15 cellular contexts compared by ENCODE assay signal in genomic region chr21:31878831-31879230, GRCh38. TPM values are rescaled to one million over a fixed set of nuclear protein-coding genes. Genes with fewer than 3 reads are reported as not detected.
A peak's percentile ranks its signal among the peaks of the same experiment; 100 is the strongest.
DNase-seq lines count a peak whose midpoint lies in the region; ATAC-seq and TF ChIP-seq lines count a peak whose summit lies in the region.
"Had no signal": no experiment of that assay in that cellular context is flagged by ENCODE, and none has a peak within 500 bp of the region (broad histone marks: within the 10 kb centered on the region; RNA-seq: fewer than 3 reads in every experiment).

No MANE protein-coding gene starts in this region.

- TF ChIP-seq CTCF in chondrocyte (IDR thresholded peaks at IDR 0.05) (no peak), mesothelial cell of epicardium (IDR thresholded peaks at IDR 0.05; ENCODE audit: unreplicated experiment) (no peak), upper lobe of right lung (IDR thresholded peaks at IDR 0.05) (no peak)

- H3K27me3 ChIP-seq in upper lobe of right lung = peaks cover 16% of the 10 kb centered on the region

- H3K27ac Mint-ChIP-seq in chondrocyte (ENCODE audit: unreplicated experiment) (peak overlapping the region; percentile 9), mesothelial cell of epicardium (peak overlapping the region; percentile 73)
- H3K27ac Mint-ChIP-seq: IgD-negative memory B cell had no signal

- intact Hi-C loops in upper lobe of right lung (cut with DNase I) = no loop called here

- H3K4me1 ChIP-seq in upper lobe of right lung = peaks cover 1% of the 10 kb centered on the region

- H3K27ac ChIP-seq in upper lobe of right lung = no peak overlapping the region
- H3K27ac ChIP-seq: HL-60 had no signal

- H3K36me3 Mint-ChIP-seq in chondrocyte (ENCODE audit: low read depth) (no peaks in the 10 kb centered on the region), mesothelial cell of epicardium (peaks cover 5% of the 10 kb centered on the region)

- no peak overlapping the region for H3K4me3 ChIP-seq in upper lobe of right lung

- no peaks in the 10 kb centered on the region for H3K27me3 Mint-ChIP-seq in chondrocyte (ENCODE audit: low read depth)
- H3K27me3 Mint-ChIP-seq in mesothelial cell of epicardium (ENCODE audit: low read depth) = no peaks in the 10 kb centered on the region

- no peaks in the 10 kb centered on the region for H3K9me3 ChIP-seq in upper lobe of right lung

- peak; percentile 20 for DNase-seq in SW480 (ENCODE audit: low spot score)
- DNase-seq in chondrocyte (ENCODE audit: low spot score) = no peak
- no peak for DNase-seq in mesothelial cell of epicardium (ENCODE audit: low spot score in 2 of 2, unreplicated experiment in 2 of 2)
- no peak for DNase-seq in upper lobe of right lung
- DNase-seq in T1000 (lab: John Stamatoyannopoulos, UW) = no peak
- DNase-seq: COR-L47; EL; H7; NCI-H187 treated with DMSO at 0.1 percent for 48 hours; NCI-H526 treated with DMSO at 0.1 percent for 48 hours; NK-92 treated with Interleukin-12 subunit alpha and Interleukin-12 subunit beta, amount 100 ng/mL, for 24 hours had no signal

- H3K9me3 Mint-ChIP-seq in chondrocyte (ENCODE audit: low read depth) (no peaks in the 10 kb centered on the region), mesothelial cell of epicardium (peaks cover 6% of the 10 kb centered on the region)

- H3K36me3 ChIP-seq in upper lobe of right lung = no peaks in the 10 kb centered on the region

- H3K4me3 Mint-ChIP-seq in chondrocyte (ENCODE audit: unreplicated experiment) (no peak overlapping the region), mesothelial cell of epicardium (no peak overlapping the region)
- H3K4me3 Mint-ChIP-seq: IgD-negative memory B cell had no signal

- H3K4me1 Mint-ChIP-seq in chondrocyte (ENCODE audit: low read depth) = peaks cover 26% of the 10 kb centered on the region
- peaks cover 50% of the 10 kb centered on the region for H3K4me1 Mint-ChIP-seq in mesothelial cell of epicardium
- H3K4me1 Mint-ChIP-seq: IgD-negative memory B cell had no signal

- ATAC-seq in upper lobe of right lung (peak; percentile 57), GM18511 (IDR thresholded peaks at IDR 0.05; ENCODE audit: unreplicated experiment) (no peak), HG02642 (IDR thresholded peaks at IDR 0.05; ENCODE audit: poor library complexity, unreplicated experiment) (no peak)

RNA-seq across cellular contexts. Expression of gene HUNK, which starts 6.0 kb away (rescaled TPM):
- total RNA-seq in chondrocyte (0.92 to 1.7 TPM (median 1.6 TPM) in 3 replicates), mesothelial cell of epicardium (58.8 to 61.4 TPM (median 60.6 TPM) in 3 replicates), upper lobe of right lung (2.0 TPM)

Comparison
In these comparisons a context has a peak if more than half of its experiments do, and no peak if none do; other contexts are left out.
1. RNA of gene HUNK, which starts 6.0 kb away (total RNA-seq): 58.8 to 61.4 TPM in mesothelial cell of epicardium; 2.0 TPM in upper lobe of right lung (single experiment) and 0.92 to 1.7 TPM in chondrocyte; every median in the first group is over 10 times any median in the second.